In the genomic region with DNA sequence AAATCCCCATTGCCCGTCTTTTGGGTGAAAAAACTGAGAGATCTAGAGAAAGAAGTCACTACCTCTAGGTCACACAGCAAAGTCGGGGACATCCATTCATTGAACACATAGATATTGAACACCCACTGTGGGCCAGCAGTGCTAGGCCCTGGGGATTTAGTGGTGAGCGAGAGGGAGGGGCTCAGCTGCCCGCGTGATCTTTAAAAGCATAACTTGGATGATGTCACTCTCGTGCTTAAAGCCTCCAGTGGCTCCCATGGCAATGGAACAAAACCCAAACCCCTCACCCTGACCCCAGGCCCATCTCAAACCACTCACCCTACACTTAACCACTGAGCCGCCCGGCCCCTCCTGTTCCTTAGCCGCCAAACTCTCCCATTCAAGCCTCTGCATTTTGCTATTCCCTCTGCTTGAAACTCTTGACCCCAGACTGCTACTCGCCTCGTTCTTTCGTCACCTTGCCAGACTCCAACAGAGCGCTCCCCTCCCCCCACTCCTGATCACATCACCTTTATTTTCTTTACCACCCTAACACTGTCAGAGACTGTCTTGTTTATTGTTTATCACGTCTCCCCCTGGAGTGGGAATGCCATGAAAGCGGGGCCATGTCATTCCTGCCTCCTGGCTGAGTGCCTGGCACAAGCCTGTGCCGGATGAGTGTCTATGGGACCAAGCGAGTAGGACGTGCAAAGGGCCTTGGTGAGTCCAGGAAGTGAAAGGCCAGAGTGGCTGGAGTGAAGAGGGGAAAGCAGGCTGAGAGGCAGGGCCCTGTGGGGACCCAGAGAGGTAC, we compare ENCODE assay signal across 1 cellular context.
A peak's percentile ranks its signal among the peaks of the same experiment; 100 is the strongest.
TF ChIP-seq lines count a peak whose summit lies in the region.

No MANE protein-coding gene starts in this region.

TF ChIP-seq in IMR-90, 13 proteins besides CTCF, POLR2A, EP300 and RAD21 (continued from another document):
- TF ChIP-seq FOS (IDR thresholded peaks at IDR 0.05; ENCODE audit: low read depth, low read length) (peak; percentile 20; the same call in 1 of the 2 replicates), RCOR1 (IDR thresholded peaks at IDR 0.05; ENCODE audit: insufficient replicate concordance, low read length) (no peak), MAFK (IDR thresholded peaks at IDR 0.05; ENCODE audit: low read depth, low read length) (no peak), RFX5 (IDR thresholded peaks at IDR 0.05; ENCODE audit: low read depth, low read length) (no peak), SMC3 (IDR thresholded peaks at IDR 0.05; ENCODE audit: low read depth, low read length) (no peak)
